In genomic region chr14:30553311-30553989, GRCh38 we compare ENCODE assay signal across 16 cellular contexts. TPM values are rescaled to one million over a fixed set of nuclear protein-coding genes. Genes with fewer than 3 reads are reported as not detected.
DNase-seq lines count a peak whose midpoint lies in the region; ATAC-seq, FAIRE-seq and TF ChIP-seq lines count a peak whose summit lies in the region.
"Had no signal": no experiment of that assay in that cellular context is flagged by ENCODE, and none has a peak within 500 bp of the region (broad histone marks: within the 10 kb centered on the region; RNA-seq: fewer than 3 reads in every experiment).

No MANE protein-coding gene starts in this region.

- FAIRE-seq in A549 (lab: Jason Lieb, UNC), result no peak
- FAIRE-seq: GM19239, islet of Langerhans, TTC549 had no signal

- no peaks in the 10 kb centered on the region for H4K20me1 ChIP-seq in SK-N-SH (ENCODE audit: insufficient read depth)

- H3K27me3 ChIP-seq in SK-N-SH (ENCODE audit: insufficient read depth) (no peaks in the 10 kb centered on the region), foreskin keratinocyte (no peaks in the 10 kb centered on the region)
- H3K27me3 ChIP-seq: esophagus muscularis mucosa had no signal

- H2AFZ ChIP-seq in SK-N-SH (ENCODE audit: low read depth), result peak overlapping the region; percentile 86; the same call in 1 of the 2 replicates

- H3K27ac ChIP-seq in A549, result peak overlapping the region in 1 of 2 experiments; percentile 61; a peak in 2 of 6 replicates
- H3K27ac ChIP-seq in SK-N-SH (ENCODE audit: low read depth in 2 of 2, low read length in 1 of 2), result no peak overlapping the region; a peak in 1 of 4 replicates
- H3K27ac ChIP-seq in foreskin keratinocyte, result no peak overlapping the region
- H3K27ac ChIP-seq: esophagus muscularis mucosa had no signal

- H3K9ac ChIP-seq in SK-N-SH, result no peak overlapping the region

- TF ChIP-seq RAD21 in A549 (conservative IDR thresholded peaks at IDR 0.05 in 1 of 2, IDR thresholded peaks at IDR 0.05 in 1 of 2) (no peak), SK-N-SH (IDR thresholded peaks at IDR 0.05; ENCODE audit: low read length) (no peak)

- no peaks in the 10 kb centered on the region for H3K79me2 ChIP-seq in SK-N-SH (ENCODE audit: insufficient read depth)

- H3K9me3 ChIP-seq in A549, result no peaks in the 10 kb centered on the region
- no peaks in the 10 kb centered on the region for H3K9me3 ChIP-seq in SK-N-SH
- H3K9me3 ChIP-seq: esophagus muscularis mucosa had no signal

- peak in 1 of 2 experiments; percentile 35 for DNase-seq in A549 (ENCODE audit: low read depth in 1 of 2, low spot score in 1 of 2)
- DNase-seq in GM03348 (ENCODE audit: low spot score), result peak; percentile 75
- no peak for DNase-seq in SK-N-SH
- DNase-seq in foreskin keratinocyte, result peak; percentile 71 to 83
- no peak for DNase-seq in mucosa of gallbladder (ENCODE audit: low spot score)
- DNase-seq in NCI-H526 treated with DMSO at 0.1 percent for 48 hours (lab: John Stamatoyannopoulos, UW), result no peak
- DNase-seq in islet precursor cell, result no peak
- DNase-seq: CD4-positive, CD25-positive, alpha-beta regulatory T cell; cerebellar nuclear complex; stimulated activated CD8-positive, alpha-beta memory T cell treated with anti-CD3 and anti-CD28 coated beads, Interleukin-4, amount 100 ng/mL, for 48 hours had no signal

- H3K4me3 ChIP-seq in A549 (no peak overlapping the region), SK-N-SH (ENCODE audit: low read depth in 2 of 2, low read length in 1 of 2) (no peak overlapping the region)
- H3K4me3 ChIP-seq: esophagus muscularis mucosa had no signal

- H3K4me1 ChIP-seq in A549 (peaks cover 29% of the 10 kb centered on the region), SK-N-SH (ENCODE audit: control insufficient read depth in 1 of 2, insufficient read depth in 2 of 2, low read depth in 1 of 2, low read length in 1 of 2) (peaks cover 0 to 5% of the 10 kb centered on the region in 2 experiments; a peak in 2 of 4 replicates), foreskin keratinocyte (peaks cover 19% of the 10 kb centered on the region)

- no peaks in the 10 kb centered on the region for H3K36me3 ChIP-seq in SK-N-SH (replicated peaks in 1 of 2; ENCODE audit: control insufficient read depth in 1 of 2, insufficient read depth in 2 of 2, low read length in 1 of 2)
- H3K36me3 ChIP-seq: esophagus muscularis mucosa had no signal

- TF ChIP-seq EP300 in A549 (IDR thresholded peaks at IDR 0.05), result no peak
- no peak for TF ChIP-seq EP300 in SK-N-SH (IDR thresholded peaks at IDR 0.05; ENCODE audit: borderline replicate concordance in 1 of 2, low read depth in 1 of 2, low read length in 1 of 2)

- WGBS in A549 (ENCODE audit: missing lambda C conversion rate), result 47% methylated on average over 3 of the region's 3 CpGs
- 62% methylated on average over 3 of the region's 3 CpGs for WGBS in SK-N-SH (ENCODE audit: low lambda C conversion rate)

- peaks cover 8% of the 10 kb centered on the region for H3F3A ChIP-seq in SK-N-SH (replicated peaks; ENCODE audit: insufficient read depth)

- TF ChIP-seq POLR2A in A549 (IDR thresholded peaks at IDR 0.05; ENCODE audit: low read length), result no peak

- peak; percentile 51 to 72; a peak in 4 of 6 replicates for ATAC-seq in A549
- peak; percentile 95 for ATAC-seq in foreskin keratinocyte
- ATAC-seq in HG03025 (IDR thresholded peaks at IDR 0.05; ENCODE audit: low FRiP score, unreplicated experiment), result no peak
- ATAC-seq: natural killer cell treated with Interleukin-12 subunit alpha and Interleukin-12 subunit beta and Interleukin-15 and Interleukin-18, amount 100 ng/mL, for 72 hours had no signal

- CTCF ChIA-PET in A549 (lab: Yijun Ruan, JAX) (interaction anchor here (1.0 kb wide), 1 partner anchor 14 kb away, joined by 4 read pairs; no protein-coding TSS in a partner anchor), SK-N-SH (lab: Yijun Ruan, JAX) (interaction anchor here (0.8 kb wide), 1 partner anchor 31 kb away, joined by 3 read pairs; no protein-coding TSS in a partner anchor)

- H3K4me2 ChIP-seq in A549, result peak overlapping the region; percentile 37
- peak overlapping the region; percentile 27; the same call in 1 of the 2 replicates for H3K4me2 ChIP-seq in SK-N-SH

- TF ChIP-seq CTCF in A549 (IDR thresholded peaks at IDR 0.05), result no peak
- no peak for TF ChIP-seq CTCF in SK-N-SH (IDR thresholded peaks at IDR 0.05)
- TF ChIP-seq CTCF in foreskin keratinocyte (conservative IDR thresholded peaks at IDR 0.05), result no peak

- POLR2A ChIA-PET in A549 (lab: Yijun Ruan, JAX) (no interaction called here), SK-N-SH (lab: Yijun Ruan, JAX) (no interaction called here)

- no peaks in the 10 kb centered on the region for H3K9me2 ChIP-seq in SK-N-SH

TF ChIP-seq in A549, 52 proteins besides CTCF, POLR2A, EP300 and RAD21:
- no peak for TF ChIP-seq BHLHE40 (IDR thresholded peaks at IDR 0.05; ENCODE audit: low read depth, low read length)
- TF ChIP-seq TP53 (CRISPR knock-in tag; IDR thresholded peaks at IDR 0.05), result no peak
- no peak for TF ChIP-seq MAX (IDR thresholded peaks at IDR 0.05)
- TF ChIP-seq USF2 (IDR thresholded peaks at IDR 0.05), result no peak
- no peak for TF ChIP-seq ESRRA (IDR thresholded peaks at IDR 0.05; ENCODE audit: borderline replicate concordance, low read length)
- TF ChIP-seq HOXA7 (CRISPR knock-in tag; IDR thresholded peaks at IDR 0.05), result no peak
- no peak for TF ChIP-seq MYC (IDR thresholded peaks at IDR 0.05; ENCODE audit: borderline replicate concordance, low read length)

TF ChIP-seq in SK-N-SH, 30 proteins besides CTCF, POLR2A, EP300 and RAD21:
- TF ChIP-seq FOXJ3 (CRISPR knock-in tag; IDR thresholded peaks at IDR 0.05) (no peak), SIN3A (IDR thresholded peaks at IDR 0.05; ENCODE audit: borderline replicate concordance, low read depth, low read length) (no peak), USF1 (IDR thresholded peaks at IDR 0.05; ENCODE audit: borderline replicate concordance, low read depth) (no peak), CHD2 (IDR thresholded peaks at IDR 0.05; ENCODE audit: low read length, partially characterized antibody) (no peak), JUND (IDR thresholded peaks at IDR 0.05) (peak; percentile 9; the same call in 1 of the 2 replicates), TAF1 (IDR thresholded peaks at IDR 0.05; ENCODE audit: borderline replicate concordance, low read depth, low read length) (no peak), MXI1 (IDR thresholded peaks at IDR 0.05; ENCODE audit: low read depth, low read length) (no peak), FOSL2 (IDR thresholded peaks at IDR 0.05; ENCODE audit: borderline replicate concordance, low read depth) (peak; percentile 32; the same call in 1 of the 2 replicates)

RNA-seq across cellular contexts. Expression of gene G2E3, which starts 5.5 kb away (rescaled TPM):
- 20.5 and 27.9 TPM in 2 replicates for polyA plus RNA-seq in A549 (2011; rRNA removed)
- 4.5 and 5.2 TPM in 2 replicates for polyA plus RNA-seq in A549 (2012; cell fraction: cytosol; rRNA removed)
- 3.2 and 6.7 TPM in 2 replicates for polyA plus RNA-seq in A549 (2012; cell fraction: nucleus; rRNA removed)
- 18.0 to 22.1 TPM (median 18.2 TPM) in 3 replicates for polyA plus RNA-seq in A549 (2017; fragmentation: RNase III; extraction: RNeasy Plus Mini Kit Qiagen cat#74134 plus additional on column Dnase treatment)
- polyA minus RNA-seq in A549 (2011; rRNA and poly(A)+ RNA removed), result 8.0 and 11.5 TPM in 2 replicates
- 2.9 and 5.6 TPM in 2 replicates for polyA plus RNA-seq in SK-N-SH (2012; rRNA removed)
- polyA plus RNA-seq in SK-N-SH (2012; cell fraction: cytosol; rRNA removed), result 4.7 and 5.2 TPM in 2 replicates
- 3.8 and 9.1 TPM in 2 replicates for polyA plus RNA-seq in SK-N-SH (2012; cell fraction: nucleus; rRNA removed)
- 26.0 and 26.8 TPM in 2 replicates for total RNA-seq in foreskin keratinocyte
- 5.2 and 5.8 TPM in 2 replicates for polyA plus RNA-seq in foreskin keratinocyte
- 17.0 TPM for total RNA-seq in mucosa of gallbladder

Comparison
In these comparisons a context has a peak if more than half of its experiments do, and no peak if none do; other contexts are left out.
1. DNase-seq: peak in GM03348 (single experiment) and foreskin keratinocyte (2 of 2); none in SK-N-SH (single experiment), mucosa of gallbladder (single experiment), NCI-H526 treated with DMSO at 0.1 percent for 48 hours (single experiment) and islet precursor cell (single experiment).
2. Of the 12 proteins assayed by ChIP-seq in both A549 and SK-N-SH: peak only in A549: none; only in SK-N-SH: FOSL2; in both: none; in neither: 11.